ENCODE assay signal across 1 cellular context in genomic region chr6:148406579-148407371, GRCh38.
TF ChIP-seq lines count a peak whose summit lies in the region.

No MANE protein-coding gene starts in this region.

TF ChIP-seq in HepG2, 621 proteins besides CTCF, POLR2A, EP300 and RAD21 (continued from another document):
- TF ChIP-seq ZHX2 (IDR thresholded peaks at IDR 0.05; ENCODE audit: low read depth) (no peak), ZHX2 (CRISPR knock-in tag; IDR thresholded peaks at IDR 0.05; ENCODE audit: borderline replicate concordance) (no peak), SIX4 (CRISPR knock-in tag; IDR thresholded peaks at IDR 0.05) (no peak)
TF ChIP-seq in HepG2: peak in this region for 1.
